In the genomic region with DNA sequence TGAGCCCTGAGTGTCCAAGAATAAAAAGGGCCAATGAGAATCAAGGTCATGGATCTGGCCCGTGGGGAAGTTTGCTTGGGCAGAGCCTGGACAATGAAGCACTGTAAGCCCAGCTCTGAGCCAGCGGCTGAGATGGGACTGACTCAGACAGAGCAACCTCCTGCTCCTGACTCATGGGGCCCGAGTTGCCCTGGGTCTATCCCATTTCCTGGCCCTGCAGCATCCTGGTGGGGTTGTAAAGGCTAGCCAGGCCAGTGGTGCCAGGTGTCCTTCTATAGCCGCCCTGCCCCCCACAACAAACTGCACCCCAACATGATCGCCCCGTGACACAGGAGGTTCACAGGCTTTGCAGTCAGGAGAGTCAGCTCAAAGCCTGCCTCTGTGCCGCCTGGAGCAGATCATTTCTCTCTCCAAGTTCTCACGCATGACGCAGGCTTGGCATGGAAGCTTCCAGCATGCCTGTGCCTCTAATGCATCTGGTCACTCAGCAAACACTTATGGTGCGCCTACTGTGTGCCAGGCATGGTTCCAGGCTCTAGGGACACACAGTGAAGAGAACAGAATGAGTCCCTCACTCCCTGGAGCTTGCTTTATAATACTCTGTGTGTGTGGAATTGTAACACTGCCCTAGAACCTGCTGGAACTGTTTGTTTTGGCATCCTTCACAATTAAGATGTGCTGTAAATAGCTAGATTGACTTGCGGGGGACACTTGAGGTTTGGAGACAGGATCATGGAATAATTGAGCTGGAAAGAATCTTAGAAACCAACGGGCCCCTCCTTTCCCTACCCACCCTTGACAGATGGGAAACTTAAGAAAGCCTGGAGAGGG, we compare ENCODE assay signal across 9 cellular contexts. TPM values are rescaled to one million over a fixed set of nuclear protein-coding genes. Genes with fewer than 3 reads are reported as not detected.
DNase-seq lines count a peak whose midpoint lies in the region; ATAC-seq and TF ChIP-seq lines count a peak whose summit lies in the region.
"Had no signal": no experiment of that assay in that cellular context is flagged by ENCODE, and none has a peak within 500 bp of the region (broad histone marks: within the 10 kb centered on the region; RNA-seq: fewer than 3 reads in every experiment).

No MANE protein-coding gene starts in this region.

- no peak overlapping the region for H3K4me3 ChIP-seq in fibroblast of pulmonary artery (replicated peaks; ENCODE audit: low read depth, low read length)

- ATAC-seq in HG03025 (IDR thresholded peaks at IDR 0.05; ENCODE audit: low FRiP score, unreplicated experiment): no peak

- DNase-seq in EL (peak; percentile 86), SW 1271 (lab: John Stamatoyannopoulos, UW) (peak; percentile 79 to 87), fibroblast of pulmonary artery (ENCODE audit: low read depth) (peak; percentile 76), retina (peak; percentile 14), mesenteric fat pad (ENCODE audit: low spot score) (no peak), NCI-H1417 treated with DMSO at 0.1 percent for 48 hours (lab: John Stamatoyannopoulos, UW) (no peak)
- no peak for DNase-seq in stimulated activated CD4-positive, alpha-beta T cell treated with anti-CD3 and anti-CD28 coated beads, Interleukin-4, amount 100 ng/mL, for 1 hour
- DNase-seq: activated T-cell treated with anti-CD3 and anti-CD28 coated beads, Interleukin-2, amount 50 U/mL, for 24 hours had no signal

- no peak for TF ChIP-seq CTCF in fibroblast of pulmonary artery (IDR thresholded peaks at IDR 0.05; ENCODE audit: low read length, missing control alignments)

RNA-seq across cellular contexts. Expression of gene MYH16, which starts 4.9 kb away (rescaled TPM):
- not detected for total RNA-seq in mesenteric fat pad

RNA-seq across cellular contexts. Expression of gene ARPC1A, which starts 58.0 kb away (rescaled TPM):
- total RNA-seq in mesenteric fat pad: 109 TPM

RNA-seq across cellular contexts. Expression of gene KPNA7, which starts 59.8 kb away (rescaled TPM):
- total RNA-seq in mesenteric fat pad: not detected

Comparison
In these comparisons a context has a peak if more than half of its experiments do, and no peak if none do; other contexts are left out.
1. DNase-seq: peak in EL (single experiment), SW 1271 (2 of 2), fibroblast of pulmonary artery (single experiment) and retina (single experiment); none in mesenteric fat pad (single experiment), stimulated activated CD4-positive, alpha-beta T cell treated with anti-CD3 and anti-CD28 coated beads, Interleukin-4, amount 100 ng/mL, for 1 hour (single experiment) and NCI-H1417 treated with DMSO at 0.1 percent for 48 hours (single experiment).